In the genomic region with DNA sequence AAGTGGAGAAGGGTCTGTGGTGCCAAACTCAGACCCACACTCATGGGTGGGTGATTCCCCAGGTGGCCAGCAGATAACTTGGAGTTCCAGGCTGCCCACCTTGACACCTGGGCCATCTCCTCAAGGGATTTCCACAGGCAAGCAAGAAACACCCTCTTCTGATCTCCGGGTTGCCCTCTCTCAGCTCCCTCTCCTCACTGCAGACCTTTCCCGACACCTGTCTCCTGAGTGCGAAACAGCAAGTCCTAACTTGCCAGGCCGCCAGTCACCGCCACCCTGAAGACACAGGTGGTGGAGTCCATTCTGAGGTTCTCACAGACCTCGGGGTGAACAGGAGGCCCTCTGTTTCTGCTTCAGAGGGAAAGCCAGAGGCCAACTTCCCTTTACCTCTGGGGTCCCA, we compare ENCODE assay signal across 16 cellular contexts.
"Had no signal": no experiment of that assay in that cellular context is flagged by ENCODE, and none has a peak within 500 bp of the region (broad histone marks: within the 10 kb centered on the region; RNA-seq: fewer than 3 reads in every experiment).

No MANE protein-coding gene starts in this region.

- H3K79me2 ChIP-seq: parathyroid adenoma had no signal

- H3K9me3 ChIP-seq: ascending aorta, breast epithelium, lower lobe of right lung had no signal

- H3K36me3 ChIP-seq: ascending aorta, breast epithelium, heart left ventricle, lower lobe of right lung had no signal

- ATAC-seq: effector memory CD8-positive, alpha-beta T cell; heart left ventricle; left colon had no signal

- H3K4me1 ChIP-seq: breast epithelium had no signal

- H3K9me3 Mint-ChIP-seq: activated naive CD4-positive, alpha-beta T cell treated with anti-CD3 and anti-CD28 coated beads, Interleukin-2, amount 10 ng/mL, durations not matched to agents 7 days and 5 days; activated T-helper 2 cell treated with anti-CD3 and anti-CD28 coated beads, Interferon-gamma antibody, Interleukin-2, Interleukin-4, amounts not matched to agents 10 μg/mL and 5 μg/mL and 100 μg/mL, durations not matched to agents 14 hours and 24 hours and 36 hours; effector memory CD8-positive, alpha-beta T cell had no signal

- H3K4me1 Mint-ChIP-seq: activated naive CD4-positive, alpha-beta T cell treated with anti-CD3 and anti-CD28 coated beads, Interleukin-2, amount 10 ng/mL, durations not matched to agents 7 days and 5 days; immature natural killer cell had no signal

- H3K27ac Mint-ChIP-seq: activated naive CD4-positive, alpha-beta T cell treated with anti-CD3 and anti-CD28 coated beads, Interleukin-2, amount 10 ng/mL, durations not matched to agents 7 days and 5 days; activated T-helper 2 cell treated with anti-CD3 and anti-CD28 coated beads, Interferon-gamma antibody, Interleukin-2, Interleukin-4, amounts not matched to agents 10 μg/mL and 5 μg/mL and 100 μg/mL, durations not matched to agents 14 hours and 24 hours and 36 hours; dendritic cell treated with granulocyte-macrophage colony-stimulating factor and Interleukin-4, amounts not matched to agents 40 ng/mL and 50 ng/mL, for 4 days; effector memory CD8-positive, alpha-beta T cell; immature natural killer cell had no signal

- H3K27me3 ChIP-seq: ascending aorta, breast epithelium, heart left ventricle had no signal

- H3K9ac ChIP-seq: parathyroid adenoma had no signal

- DNase-seq: activated CD4-positive, alpha-beta T cell treated with anti-CD3 and anti-CD28 coated beads for 1 hour; activated CD4-positive, alpha-beta T cell treated with anti-CD3 and anti-CD28 coated beads, Interleukin-2, amount 50 U/mL, for 48 hours; activated naive CD4-positive, alpha-beta T cell treated with anti-CD3 and anti-CD28 coated beads, Interleukin-2, amount 10 ng/mL, durations not matched to agents 7 days and 5 days; effector memory CD8-positive, alpha-beta T cell; heart left ventricle; immature natural killer cell; left colon; lower lobe of right lung; stimulated activated CD4-positive, alpha-beta T cell treated with anti-CD3 and anti-CD28 coated beads, Interleukin-12 subunit alpha, Interleukin-12 subunit beta, amount 100 ng/mL, for 4 hours; stimulated activated CD4-positive, alpha-beta T cell treated with anti-CD3 and anti-CD28 coated beads, Interleukin-2, amount 100 ng/mL, for 24 hours; T1000 had no signal

- H3K4me3 ChIP-seq: breast epithelium, heart left ventricle, lower lobe of right lung had no signal

- H3K36me3 Mint-ChIP-seq: activated naive CD4-positive, alpha-beta T cell treated with anti-CD3 and anti-CD28 coated beads, Interleukin-2, amount 10 ng/mL, durations not matched to agents 7 days and 5 days had no signal

- H2AFZ ChIP-seq: parathyroid adenoma had no signal

- H3K27ac ChIP-seq: breast epithelium, heart left ventricle, lower lobe of right lung, parathyroid adenoma had no signal

- H3K4me3 Mint-ChIP-seq: activated naive CD4-positive, alpha-beta T cell treated with anti-CD3 and anti-CD28 coated beads, Interleukin-2, amount 10 ng/mL, durations not matched to agents 7 days and 5 days; dendritic cell treated with granulocyte-macrophage colony-stimulating factor and Interleukin-4, amounts not matched to agents 40 ng/mL and 50 ng/mL, for 4 days; effector memory CD8-positive, alpha-beta T cell; immature natural killer cell had no signal
